In the genomic region with DNA sequence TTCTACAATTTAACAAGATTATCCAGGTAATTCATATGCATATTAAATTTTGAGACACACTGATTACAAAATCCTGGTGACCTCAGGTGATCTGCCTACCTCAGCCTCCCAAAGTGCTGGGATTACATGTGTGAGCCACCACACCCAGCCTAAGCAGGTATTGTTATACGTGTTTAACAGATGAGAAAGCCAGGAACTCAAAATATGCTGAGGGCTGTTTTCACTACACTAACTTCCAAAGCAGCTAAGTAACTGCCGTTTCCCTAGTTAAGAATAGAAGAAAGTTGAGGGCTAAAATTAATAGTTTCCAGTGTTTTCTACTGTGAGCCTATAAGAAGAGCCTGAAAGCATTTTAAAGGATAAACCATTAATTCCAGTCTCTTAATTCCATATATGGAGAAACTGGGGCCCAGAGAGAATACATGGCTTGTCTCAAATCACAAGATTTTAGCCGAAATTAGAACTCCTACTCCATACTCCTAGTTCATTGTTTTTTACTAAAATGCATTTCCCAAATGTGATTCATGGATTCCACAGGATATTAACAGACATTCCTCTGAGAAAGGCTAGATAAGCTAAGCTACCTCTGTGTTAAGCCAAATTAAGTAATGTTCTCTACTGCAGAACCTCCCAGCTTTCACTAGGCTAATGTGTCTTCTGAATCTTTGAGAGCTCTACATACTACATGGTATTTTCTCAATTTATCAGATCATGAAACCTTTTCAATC, we compare ENCODE assay signal across 11 cellular contexts. TPM values are rescaled to one million over a fixed set of nuclear protein-coding genes. Genes with fewer than 3 reads are reported as not detected.
DNase-seq lines count a peak whose midpoint lies in the region; ATAC-seq, FAIRE-seq and TF ChIP-seq lines count a peak whose summit lies in the region.
"Had no signal": no experiment of that assay in that cellular context is flagged by ENCODE, and none has a peak within 500 bp of the region (broad histone marks: within the 10 kb centered on the region; RNA-seq: fewer than 3 reads in every experiment).

No MANE protein-coding gene starts in this region.

- H3K4me2 ChIP-seq in mesenchymal stem cell (ENCODE audit: low read length, poor library complexity, severe bottlenecking): no peak overlapping the region

- WGBS in mesenchymal stem cell: 27% methylated on average over 1 of the region's 3 CpGs

- H2AK5ac ChIP-seq in mesenchymal stem cell (ENCODE audit: low read length, severe bottlenecking): no peak overlapping the region

- H4K91ac ChIP-seq in mesenchymal stem cell (ENCODE audit: low read length): no peak overlapping the region

- H4K8ac ChIP-seq in mesenchymal stem cell (ENCODE audit: low read length): no peak overlapping the region

- no peak overlapping the region for H3K23ac ChIP-seq in mesenchymal stem cell (ENCODE audit: low read length in 2 of 2)

- H3K9ac ChIP-seq in mesenchymal stem cell (ENCODE audit: low read length): peak overlapping the region; percentile 82

- peak overlapping the region; percentile 83 for H2BK5ac ChIP-seq in mesenchymal stem cell (ENCODE audit: low read depth, low read length, poor library complexity, severe bottlenecking)

- in situ Hi-C loops in ACHN (cut with HindIII; ENCODE audit: low pct_ligation_motif_present, low pct_unique_long_range_greater_than_20kb, low sequenced_read_pairs): no loop called here

- no peak overlapping the region for H2BK12ac ChIP-seq in mesenchymal stem cell (ENCODE audit: low read length in 2 of 2)

- H2BK15ac ChIP-seq in mesenchymal stem cell (ENCODE audit: low read depth, poor library complexity, severe bottlenecking): no peak overlapping the region

- H3K4me3 ChIP-seq in choroid plexus epithelial cell (ENCODE audit: low read depth, low read length) (no peak overlapping the region), mesenchymal stem cell (ENCODE audit: insufficient read depth in 1 of 2, low read depth in 1 of 2, low read length in 2 of 2) (no peak overlapping the region)

- no peaks in the 10 kb centered on the region for H3K27me3 ChIP-seq in mesenchymal stem cell (ENCODE audit: control insufficient read depth in 1 of 2, insufficient read depth in 1 of 2, low read length in 2 of 2)

- no peaks in the 10 kb centered on the region for H3K79me1 ChIP-seq in mesenchymal stem cell (replicated peaks; ENCODE audit: low read length, poor library complexity, severe bottlenecking)

- peak overlapping the region; percentile 96 for H3K27ac ChIP-seq in mesenchymal stem cell (ENCODE audit: low read length, poor library complexity, severe bottlenecking)

- ATAC-seq in GM18861 (IDR thresholded peaks at IDR 0.05; ENCODE audit: unreplicated experiment) (no peak), GM21526 (IDR thresholded peaks at IDR 0.05; ENCODE audit: low FRiP score, unreplicated experiment) (no peak)

- no peak overlapping the region for H3K4ac ChIP-seq in mesenchymal stem cell (ENCODE audit: low read depth in 1 of 2, low read length in 2 of 2)

- H3K14ac ChIP-seq in mesenchymal stem cell (ENCODE audit: low read length in 2 of 2): no peak overlapping the region

- DNase-seq in ACHN: peak; percentile 70
- DNase-seq in HS-27A (ENCODE audit: low read depth): peak; percentile 88
- DNase-seq in choroid plexus epithelial cell (ENCODE audit: low read depth): peak; percentile 82
- peak; percentile 50 for DNase-seq in mesenchymal stem cell
- DNase-seq in D721Med (ENCODE audit: insufficient read length, low spot score): no peak
- no peak for DNase-seq in C1 segment of cervical spinal cord (lab: John Stamatoyannopoulos, UW)
- DNase-seq: activated CD4-positive, alpha-beta T cell treated with anti-CD3 and anti-CD28 coated beads for 4 hours; CD4-positive, CD25-positive, alpha-beta regulatory T cell; nephron progenitor cell had no signal

- no peak overlapping the region for H3K18ac ChIP-seq in mesenchymal stem cell (ENCODE audit: low read depth in 1 of 2, low read length in 2 of 2)

- peaks cover 12% of the 10 kb centered on the region for H3K9me3 ChIP-seq in mesenchymal stem cell (ENCODE audit: control insufficient read depth, low read length)

- H3K4me1 ChIP-seq in mesenchymal stem cell (ENCODE audit: control insufficient read depth, insufficient read depth, low read depth, low read length): peaks cover 5% of the 10 kb centered on the region

- H2BK120ac ChIP-seq in mesenchymal stem cell (ENCODE audit: low read depth, low read length): no peak overlapping the region

- H3K36me3 ChIP-seq in mesenchymal stem cell (ENCODE audit: control insufficient read depth in 1 of 2, insufficient read depth in 2 of 2, low read depth in 1 of 2, low read length in 2 of 2): no peaks in the 10 kb centered on the region

- TF ChIP-seq CTCF in choroid plexus epithelial cell (conservative IDR thresholded peaks at IDR 0.05; ENCODE audit: low read depth, low read length) (no peak), D721Med (IDR thresholded peaks at IDR 0.05; ENCODE audit: insufficient read depth, missing control alignments) (no peak)

- no peak for FAIRE-seq in D721Med (lab: Jason Lieb, UNC)

- H2AFZ ChIP-seq in mesenchymal stem cell (ENCODE audit: low read depth, low read length): no peak overlapping the region

RNA-seq across cellular contexts. Expression of a gene that starts 17.0 kb away (rescaled TPM):
- polyA plus RNA-seq in mesenchymal stem cell (2013, experiment 1 of 2): 12.1 TPM
- polyA plus RNA-seq in mesenchymal stem cell (2013, experiment 2 of 2): 12.1 TPM

RNA-seq across cellular contexts. Expression of a gene that starts 45.6 kb away (rescaled TPM):
- 150 TPM for polyA plus RNA-seq in mesenchymal stem cell (2013, experiment 1 of 2)
- 159 TPM for polyA plus RNA-seq in mesenchymal stem cell (2013, experiment 2 of 2)

RNA-seq across cellular contexts. Expression of a gene that starts 45.9 kb away (rescaled TPM):
- 0.88 TPM for polyA plus RNA-seq in mesenchymal stem cell (2013, experiment 1 of 2)
- polyA plus RNA-seq in mesenchymal stem cell (2013, experiment 2 of 2): 0.89 TPM

Comparison
In these comparisons a context has a peak if more than half of its experiments do, and no peak if none do; other contexts are left out.
1. DNase-seq: peak in ACHN (single experiment), HS-27A (single experiment), choroid plexus epithelial cell (single experiment) and mesenchymal stem cell (single experiment); none in D721Med (single experiment) and C1 segment of cervical spinal cord (0 of 14).